Comparison of ENCODE assay signal across 11 cellular contexts in the genomic region with DNA sequence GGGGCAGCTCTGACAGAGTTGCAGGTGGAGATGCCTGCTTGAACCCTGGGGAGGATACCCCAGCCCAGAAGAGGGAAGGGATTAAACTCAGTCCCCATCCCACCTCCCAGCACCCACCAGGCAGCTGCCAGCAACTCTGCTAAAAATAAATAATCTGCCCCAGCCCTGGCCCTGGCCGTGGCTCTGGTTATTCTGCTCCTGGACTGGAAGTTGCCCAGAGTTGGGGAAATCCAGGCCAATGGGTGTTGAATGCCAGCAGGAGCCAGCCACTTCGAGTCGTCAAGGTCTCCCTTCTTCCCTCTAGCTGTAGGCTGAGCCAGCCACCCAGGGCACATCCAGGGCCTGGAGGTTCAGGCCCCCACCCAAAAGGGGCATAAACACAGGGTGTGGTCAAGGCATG. TPM values are rescaled to one million over a fixed set of nuclear protein-coding genes. Genes with fewer than 3 reads are reported as not detected.
A peak's percentile ranks its signal among the peaks of the same experiment; 100 is the strongest.
DNase-seq lines count a peak whose midpoint lies in the region; ATAC-seq and TF ChIP-seq lines count a peak whose summit lies in the region.
"Had no signal": no experiment of that assay in that cellular context is flagged by ENCODE, and none has a peak within 500 bp of the region (broad histone marks: within the 10 kb centered on the region; RNA-seq: fewer than 3 reads in every experiment).

No MANE protein-coding gene starts in this region.

- peaks cover 44% of the 10 kb centered on the region for H3K27me3 Mint-ChIP-seq in activated T-cell treated with anti-CD3 and anti-CD28 coated beads, Interleukin-2, amount 50 U/mL, for 24 hours

- H3K4me3 ChIP-seq in esophagus muscularis mucosa: peak overlapping the region; percentile 72 to 77 (median 74)
- peak overlapping the region in 1 of 2 donors; percentile 2 for H3K4me3 ChIP-seq in muscle layer of colon (ENCODE audit: low read depth in 1 of 2, low read length in 2 of 2)
- H3K4me3 ChIP-seq in upper lobe of right lung: no peak overlapping the region

- intact Hi-C loops in esophagus muscularis mucosa (cut with DNase I) (no loop called here), upper lobe of right lung (cut with DNase I) (no loop called here)

- H3K27me3 ChIP-seq in esophagus muscularis mucosa (peaks cover 0 to 3% (median 0%) of the 10 kb centered on the region in 4 donors), muscle layer of colon (ENCODE audit: control insufficient read depth in 1 of 2, insufficient read depth in 2 of 2, low read length in 2 of 2) (no peaks in the 10 kb centered on the region), upper lobe of right lung (peaks cover 5% of the 10 kb centered on the region), foreskin keratinocyte (peaks cover 51% of the 10 kb centered on the region)

- no peak overlapping the region for H3K27ac Mint-ChIP-seq in activated T-cell treated with anti-CD3 and anti-CD28 coated beads, Interleukin-2, amount 50 U/mL, for 24 hours

- no peak for TF ChIP-seq POLR2A in esophagus muscularis mucosa (IDR thresholded peaks at IDR 0.05; ENCODE audit: low read depth)

- H3K9me3 ChIP-seq in esophagus muscularis mucosa: no peaks in the 10 kb centered on the region
- no peaks in the 10 kb centered on the region for H3K9me3 ChIP-seq in muscle layer of colon (ENCODE audit: low read length)
- no peaks in the 10 kb centered on the region for H3K9me3 ChIP-seq in upper lobe of right lung

- DNase-seq in activated T-cell treated with anti-CD3 and anti-CD28 coated beads, Interleukin-2, amount 50 U/mL, for 24 hours: no peak
- no peak for DNase-seq in activated T-cell treated with anti-CD3 and anti-CD28 coated beads, Interleukin-2, amount 50 U/mL, for 48 hours
- DNase-seq in esophagus muscularis mucosa (ENCODE audit: extremely low spot score): no peak
- DNase-seq in upper lobe of right lung: no peak
- no peak for DNase-seq in NCI-H1092 (lab: John Stamatoyannopoulos, UW)
- no peak for DNase-seq in foreskin keratinocyte
- DNase-seq: islet precursor cell had no signal

- H3K4me1 Mint-ChIP-seq in activated T-cell treated with anti-CD3 and anti-CD28 coated beads, Interleukin-2, amount 50 U/mL, for 24 hours (ENCODE audit: low read depth): peaks cover 17% of the 10 kb centered on the region

- H3K4me3 Mint-ChIP-seq in activated T-cell treated with anti-CD3 and anti-CD28 coated beads, Interleukin-2, amount 50 U/mL, for 24 hours: peak overlapping the region; percentile 51

- H3K36me3 Mint-ChIP-seq in activated T-cell treated with anti-CD3 and anti-CD28 coated beads, Interleukin-2, amount 50 U/mL, for 24 hours (ENCODE audit: low read depth): peaks cover 13% of the 10 kb centered on the region

- H3K4me1 ChIP-seq in esophagus muscularis mucosa (peaks cover 41 to 77% (median 68%) of the 10 kb centered on the region in 4 donors), muscle layer of colon (ENCODE audit: insufficient read depth, low read length) (peaks cover 26% of the 10 kb centered on the region), upper lobe of right lung (peaks cover 35% of the 10 kb centered on the region), foreskin keratinocyte (peaks cover 7% of the 10 kb centered on the region)

- ATAC-seq in upper lobe of right lung (no peak), GM19324 (IDR thresholded peaks at IDR 0.05; ENCODE audit: low FRiP score, unreplicated experiment) (no peak), foreskin keratinocyte (no peak)

- WGBS in esophagus muscularis mucosa: 47% methylated on average over 3 of the region's 3 CpGs

- H3K9me3 Mint-ChIP-seq in activated T-cell treated with anti-CD3 and anti-CD28 coated beads, Interleukin-2, amount 50 U/mL, for 24 hours: no peaks in the 10 kb centered on the region

- TF ChIP-seq CTCF in esophagus muscularis mucosa (IDR thresholded peaks at IDR 0.05) (no peak), upper lobe of right lung (IDR thresholded peaks at IDR 0.05) (no peak), foreskin keratinocyte (conservative IDR thresholded peaks at IDR 0.05) (no peak)

- no peak overlapping the region for H3K9ac ChIP-seq in muscle layer of colon (ENCODE audit: low read length)

- H3K36me3 ChIP-seq in esophagus muscularis mucosa (peaks cover 11 to 27% (median 19%) of the 10 kb centered on the region in 4 donors), muscle layer of colon (ENCODE audit: insufficient read depth, low read length) (no peaks in the 10 kb centered on the region), upper lobe of right lung (peaks cover 1% of the 10 kb centered on the region)

- no peak for TF ChIP-seq EP300 in esophagus muscularis mucosa (IDR thresholded peaks at IDR 0.05)

- peak overlapping the region; percentile 92 to 95 (median 93) for H3K27ac ChIP-seq in esophagus muscularis mucosa (replicated peaks in 1 of 4)
- H3K27ac ChIP-seq in muscle layer of colon (ENCODE audit: low read depth, low read length): peak overlapping the region; percentile 83
- H3K27ac ChIP-seq in upper lobe of right lung: peak overlapping the region; percentile 79
- no peak overlapping the region for H3K27ac ChIP-seq in foreskin keratinocyte

RNA-seq across cellular contexts. Expression of a gene that starts 0.8 kb away (rescaled TPM):
- 10 to 100 TPM; 36.4 to 64.9 (median 55.4) TPM for total RNA-seq in esophagus muscularis mucosa
- total RNA-seq in upper lobe of right lung: 11.1 TPM
- total RNA-seq in foreskin keratinocyte: 1.5 and 2.2 TPM in 2 replicates
- polyA plus RNA-seq in foreskin keratinocyte: 1.7 and 3.1 TPM in 2 replicates
- total RNA-seq: SK-MEL-5 had no signal

RNA-seq across cellular contexts. Expression of a gene that starts 7.5 kb away (rescaled TPM):
- under 1 TPM in 1 of 4 donors, not detected in 3; 0.52 TPM for total RNA-seq in esophagus muscularis mucosa
- total RNA-seq in upper lobe of right lung: not detected
- total RNA-seq in foreskin keratinocyte: 0.07 TPM in 1 of 2 replicates, not detected in the other
- 0.02 TPM in 1 of 2 replicates, not detected in the other for polyA plus RNA-seq in foreskin keratinocyte
- total RNA-seq: SK-MEL-5, ureter had no signal

RNA-seq across cellular contexts. Expression of a gene that starts 8.0 kb away (rescaled TPM):
- total RNA-seq in esophagus muscularis mucosa (100 to 1,000 TPM in 1 of 4 donors, 10 to 100 TPM in 3; 83.1 to 101 (median 95.5) TPM), upper lobe of right lung (69.4 TPM), foreskin keratinocyte (118 and 134 TPM in 2 replicates)
- polyA plus RNA-seq in foreskin keratinocyte: 176 and 179 TPM in 2 replicates

RNA-seq across cellular contexts. Expression of a gene that starts 9.1 kb away (rescaled TPM):
- total RNA-seq in esophagus muscularis mucosa: 10 to 100 TPM; 22.0 to 29.7 (median 26.8) TPM
- 35.8 TPM for total RNA-seq in upper lobe of right lung
- total RNA-seq in foreskin keratinocyte: 33.5 and 34.0 TPM in 2 replicates
- polyA plus RNA-seq in foreskin keratinocyte: 16.9 and 19.0 TPM in 2 replicates

RNA-seq across cellular contexts. Expression of a gene that starts 34.9 kb away (rescaled TPM):
- total RNA-seq in esophagus muscularis mucosa: under 1 TPM in 3 of 4 donors, not detected in 1; 0.23 to 0.42 (median 0.33) TPM
- 3.4 TPM for total RNA-seq in upper lobe of right lung
- 0.88 and 1.1 TPM in 2 replicates for total RNA-seq in foreskin keratinocyte
- polyA plus RNA-seq in foreskin keratinocyte: 0.43 and 0.55 TPM in 2 replicates
